19 cellular contexts compared by ENCODE assay signal in the genomic region with DNA sequence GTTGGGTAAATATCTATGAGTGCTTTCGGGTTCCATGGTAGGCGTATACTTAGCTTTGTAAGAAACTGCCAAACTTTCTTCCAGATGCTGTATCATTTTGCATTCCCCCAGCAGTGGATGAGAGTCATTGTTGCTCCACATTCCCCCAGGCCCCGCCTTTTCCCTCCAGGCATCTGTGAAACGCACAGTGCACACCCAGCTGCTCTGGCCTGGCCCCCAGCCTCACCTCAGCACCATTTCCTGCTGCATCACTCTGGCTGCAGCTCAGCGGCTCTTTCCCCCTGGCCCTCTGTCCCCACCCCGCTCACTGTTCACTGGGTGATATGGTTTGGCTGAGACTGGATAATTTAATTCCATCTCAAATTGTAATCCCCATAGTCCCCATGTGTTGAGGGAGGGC.
DNase-seq lines count a peak whose midpoint lies in the region; ATAC-seq and TF ChIP-seq lines count a peak whose summit lies in the region.
"Had no signal": no experiment of that assay in that cellular context is flagged by ENCODE, and none has a peak within 500 bp of the region (broad histone marks: within the 10 kb centered on the region; RNA-seq: fewer than 3 reads in every experiment).

No MANE protein-coding gene starts in this region.

- H3K27me3 Mint-ChIP-seq in activated CD4-positive, alpha-beta T cell treated with anti-CD3 and anti-CD28 coated beads for 36 hours: peaks cover 2% of the 10 kb centered on the region

- no peak for TF ChIP-seq CTCF in RWPE1 (conservative IDR thresholded peaks at IDR 0.05; ENCODE audit: low read depth)
- TF ChIP-seq CTCF in fibroblast of mammary gland (conservative IDR thresholded peaks at IDR 0.05; ENCODE audit: control insufficient read depth, insufficient read depth, low read depth, low read length): no peak

- H3K4me3 ChIP-seq in fibroblast of mammary gland (ENCODE audit: control insufficient read depth, low read depth, low read length): no peak overlapping the region
- H3K4me3 ChIP-seq: dorsolateral prefrontal cortex, gastroesophageal sphincter, PC-9, testis had no signal

- peak overlapping the region; percentile 48 for H3K27ac ChIP-seq in RWPE1
- H3K27ac ChIP-seq: dorsolateral prefrontal cortex, gastroesophageal sphincter, PC-9, testis had no signal

- POLR2A ChIA-PET in RWPE1 (lab: Yijun Ruan, JAX; ENCODE audit: low non-redundant PET): no interaction called here
- POLR2A ChIA-PET in activated CD4-positive, alpha-beta T cell treated with anti-CD3 and anti-CD28 coated beads for 36 hours (lab: Charles Lee): interaction anchor here (0.7 kb wide), 1 partner anchor 57 kb away, joined by 3 read pairs; no protein-coding TSS in a partner anchor

- ATAC-seq in activated CD4-positive, alpha-beta T cell treated with anti-CD3 and anti-CD28 coated beads for 36 hours: no peak
- ATAC-seq: gastroesophageal sphincter, right cardiac atrium, T-cell had no signal

- intact Hi-C loops in activated CD4-positive, alpha-beta T cell treated with anti-CD3 and anti-CD28 coated beads for 36 hours (cut with DNase I, micrococcal nuclease): loop anchor here (5.0 kb wide), 1 partner anchor 50 kb away; no protein-coding TSS in a partner anchor

- H3K36me3 Mint-ChIP-seq in activated CD4-positive, alpha-beta T cell treated with anti-CD3 and anti-CD28 coated beads for 36 hours (ENCODE audit: low read depth): no peaks in the 10 kb centered on the region
- H3K36me3 Mint-ChIP-seq: memory B cell, T-cell had no signal

- H3K9me3 Mint-ChIP-seq in activated CD4-positive, alpha-beta T cell treated with anti-CD3 and anti-CD28 coated beads for 36 hours (ENCODE audit: low read depth): no peaks in the 10 kb centered on the region
- H3K9me3 Mint-ChIP-seq: activated B cell treated with CpG ODN at 0.5 μM for 24 hours had no signal

- H3K4me1 Mint-ChIP-seq in activated CD4-positive, alpha-beta T cell treated with anti-CD3 and anti-CD28 coated beads for 36 hours: no peaks in the 10 kb centered on the region
- H3K4me1 Mint-ChIP-seq: activated B cell treated with CpG ODN at 0.5 μM for 24 hours, memory B cell, T-cell had no signal

- DNase-seq in AG08395 (ENCODE audit: low spot score) (peak; percentile 56), GM03348 (ENCODE audit: low spot score) (peak; percentile 85), RWPE1 (ENCODE audit: low spot score) (peak; percentile 69), fibroblast of mammary gland (ENCODE audit: low read depth) (peak; percentile 35), ureter (ENCODE audit: low spot score) (no peak), DMS153 (lab: John Stamatoyannopoulos, UW) (no peak)
- DNase-seq in stimulated activated naive CD4-positive, alpha-beta T cell (lab: John Stamatoyannopoulos, UW): no peak
- DNase-seq in activated CD4-positive, alpha-beta T cell treated with anti-CD3 and anti-CD28 coated beads for 36 hours: no peak
- DNase-seq: activated B cell treated with CpG ODN at 0.5 μM for 24 hours; activated gamma-delta T cell; dorsolateral prefrontal cortex; NCI-H1436 treated with DMSO at 0.1 percent for 48 hours; right cardiac atrium; stimulated activated CD4-positive, alpha-beta T cell treated with anti-CD3 and anti-CD28 coated beads, Interleukin-1b, Interleukin-23, amount 100 ng/mL, for 48 hours; T-cell; testis had no signal

- no peak overlapping the region for H3K27ac Mint-ChIP-seq in activated CD4-positive, alpha-beta T cell treated with anti-CD3 and anti-CD28 coated beads for 36 hours
- H3K27ac Mint-ChIP-seq: activated B cell treated with CpG ODN at 0.5 μM for 24 hours, memory B cell, T-cell had no signal

- CTCF ChIA-PET in RWPE1 (lab: Yijun Ruan, JAX): interaction anchor here (0.9 kb wide), 1 partner anchor 51 kb away, joined by 3 read pairs; no protein-coding TSS in a partner anchor
- CTCF ChIA-PET in activated CD4-positive, alpha-beta T cell treated with anti-CD3 and anti-CD28 coated beads for 36 hours (lab: Charles Lee): interaction anchor here (0.9 kb wide), 1 partner anchor 51 kb away, joined by 3 read pairs; no protein-coding TSS in a partner anchor

- H3K4me3 Mint-ChIP-seq in activated CD4-positive, alpha-beta T cell treated with anti-CD3 and anti-CD28 coated beads for 36 hours: no peak overlapping the region
- H3K4me3 Mint-ChIP-seq: activated B cell treated with CpG ODN at 0.5 μM for 24 hours, memory B cell, T-cell had no signal

Comparison
In these comparisons a context has a peak if more than half of its experiments do, and no peak if none do; other contexts are left out.
1. DNase-seq: peak in AG08395 (single experiment), GM03348 (single experiment), RWPE1 (single experiment) and fibroblast of mammary gland (single experiment); none in stimulated activated naive CD4-positive, alpha-beta T cell (0 of 6), ureter (single experiment), activated CD4-positive, alpha-beta T cell treated with anti-CD3 and anti-CD28 coated beads for 36 hours (single experiment) and DMS153 (single experiment).